In the genomic region with DNA sequence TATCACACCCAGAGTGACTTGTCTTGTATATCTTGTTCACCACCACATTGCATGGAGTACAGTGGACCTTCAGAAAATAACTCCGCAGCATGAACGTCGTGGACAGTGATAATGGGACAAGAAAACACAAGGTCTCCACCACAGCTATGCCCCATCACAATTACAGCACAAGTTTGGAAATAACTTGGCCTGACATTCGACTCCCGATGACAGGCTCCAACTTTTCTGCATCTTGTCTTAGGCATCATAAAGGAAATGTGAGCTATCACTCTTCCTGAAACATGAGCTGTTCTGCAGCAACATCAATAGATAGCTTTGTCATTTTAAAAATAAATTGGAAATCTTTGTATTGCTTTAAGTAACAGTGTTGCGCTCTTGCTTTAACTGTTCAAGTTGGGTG, we compare ENCODE assay signal across 34 cellular contexts. TPM values are rescaled to one million over a fixed set of nuclear protein-coding genes. Genes with fewer than 3 reads are reported as not detected.
A peak's percentile ranks its signal among the peaks of the same experiment; 100 is the strongest.
DNase-seq lines count a peak whose midpoint lies in the region; ATAC-seq and TF ChIP-seq lines count a peak whose summit lies in the region.
"Had no signal": no experiment of that assay in that cellular context is flagged by ENCODE, and none has a peak within 500 bp of the region (broad histone marks: within the 10 kb centered on the region; RNA-seq: fewer than 3 reads in every experiment).

No MANE protein-coding gene starts in this region.

- peak overlapping the region in 1 of 2 donors; percentile 95 for H3K4me3 Mint-ChIP-seq in activated T-cell treated with anti-CD3 and anti-CD28 coated beads, Interleukin-2, amount 50 U/mL, for 72 hours
- peak overlapping the region; percentile 22 for H3K4me3 Mint-ChIP-seq in activated T-helper 1 cell treated with anti-CD3 and anti-CD28 coated beads, Interleukin-12 subunit alpha, Interleukin-12 subunit beta, Interleukin-2, Interleukin-4 antibody, amounts not matched to agents 30 ng/mL and 10 ng/mL and 1 ng/mL, durations not matched to agents 14 hours and 24 hours and 36 hours
- H3K4me3 Mint-ChIP-seq in naive thymus-derived CD8-positive, alpha-beta T cell: peak overlapping the region in 4 of 10 donors; percentile 81 to 96 (median 91)

- H3K4me2 ChIP-seq in DOHH2 (ENCODE audit: low read length): peak overlapping the region; percentile 68; the same call in 1 of the 2 replicates

- TF ChIP-seq CTCF in DOHH2 (IDR thresholded peaks at IDR 0.05; ENCODE audit: low read depth, low read length, poor library complexity, severe bottlenecking): no peak

- no peak overlapping the region for H3K27ac ChIP-seq in DOHH2 (ENCODE audit: low read depth, low read length)
- H3K27ac ChIP-seq: adrenal gland, BLaER1, heart left ventricle, Peyer's patch, psoas muscle, sigmoid colon, transverse colon had no signal

- no peaks in the 10 kb centered on the region for H3K27me3 ChIP-seq in DOHH2 (ENCODE audit: control insufficient read depth, low read length)
- H3K27me3 ChIP-seq: adrenal gland, BLaER1, heart left ventricle, Peyer's patch, sigmoid colon, transverse colon had no signal

- H3K36me3 ChIP-seq in DOHH2 (ENCODE audit: control insufficient read depth, low read length): peaks cover 74% of the 10 kb centered on the region
- H3K36me3 ChIP-seq: Peyer's patch had no signal

- H3K9me2 ChIP-seq in DOHH2 (replicated peaks; ENCODE audit: control insufficient read depth, low read length): no peaks in the 10 kb centered on the region

- peaks cover 19% of the 10 kb centered on the region; the same call in 1 of the 2 replicates for H4K20me1 ChIP-seq in DOHH2 (ENCODE audit: control insufficient read depth, insufficient read depth, low read depth, low read length)

- peaks cover 19 to 34% of the 10 kb centered on the region in 2 donors for H3K36me3 Mint-ChIP-seq in activated T-cell treated with anti-CD3 and anti-CD28 coated beads, Interleukin-2, amount 50 U/mL, for 72 hours (ENCODE audit: insufficient read depth in 2 of 2)
- peaks cover 47% of the 10 kb centered on the region for H3K36me3 Mint-ChIP-seq in activated T-helper 1 cell treated with anti-CD3 and anti-CD28 coated beads, Interleukin-12 subunit alpha, Interleukin-12 subunit beta, Interleukin-2, Interleukin-4 antibody, amounts not matched to agents 30 ng/mL and 10 ng/mL and 1 ng/mL, durations not matched to agents 14 hours and 24 hours and 36 hours (ENCODE audit: low read depth)
- peaks cover 0 to 55% (median 15%) of the 10 kb centered on the region in 3 donors for H3K36me3 Mint-ChIP-seq in naive thymus-derived CD8-positive, alpha-beta T cell

- H3K4me1 ChIP-seq in DOHH2 (ENCODE audit: control insufficient read depth, low read length): peaks cover 29% of the 10 kb centered on the region

- CTCF ChIA-PET in HEK293T (lab: Yijun Ruan, JAX): no interaction called here

- peak overlapping the region; percentile 84 for H3K27ac Mint-ChIP-seq in activated T-cell treated with anti-CD3 and anti-CD28 coated beads, Interleukin-2, amount 50 U/mL, for 72 hours
- H3K27ac Mint-ChIP-seq in activated T-helper 1 cell treated with anti-CD3 and anti-CD28 coated beads, Interleukin-12 subunit alpha, Interleukin-12 subunit beta, Interleukin-2, Interleukin-4 antibody, amounts not matched to agents 30 ng/mL and 10 ng/mL and 1 ng/mL, durations not matched to agents 14 hours and 24 hours and 36 hours: no peak overlapping the region
- H3K27ac Mint-ChIP-seq in naive thymus-derived CD8-positive, alpha-beta T cell: peak overlapping the region in 7 of 10 donors; percentile 61 to 97 (median 84)
- H3K27ac Mint-ChIP-seq: mesothelial cell of epicardium had no signal

- H3K4me3 ChIP-seq in DOHH2 (ENCODE audit: low read length): no peak overlapping the region
- H3K4me3 ChIP-seq: adrenal gland, BLaER1, heart left ventricle, Peyer's patch, psoas muscle, sigmoid colon, transverse colon had no signal

- H3F3A ChIP-seq in DOHH2 (ENCODE audit: control insufficient read depth, insufficient read depth): no peaks in the 10 kb centered on the region

- no peak for ATAC-seq in activated T-cell treated with anti-CD3 and anti-CD28 coated beads, Interleukin-2, amount 50 U/mL, for 72 hours (replicated peaks in 1 of 2)
- ATAC-seq in naive thymus-derived CD8-positive, alpha-beta T cell: no peak
- ATAC-seq in GM18511 (IDR thresholded peaks at IDR 0.05; ENCODE audit: unreplicated experiment) (no peak), HG03521 (IDR thresholded peaks at IDR 0.05; ENCODE audit: unreplicated experiment) (no peak)
- ATAC-seq: esophagus mucosa, HCT116, heart left ventricle, psoas muscle had no signal

- no peaks in the 10 kb centered on the region for H3K27me3 Mint-ChIP-seq in activated T-cell treated with anti-CD3 and anti-CD28 coated beads, Interleukin-2, amount 50 U/mL, for 72 hours (ENCODE audit: low read depth)
- H3K27me3 Mint-ChIP-seq in activated T-helper 1 cell treated with anti-CD3 and anti-CD28 coated beads, Interleukin-12 subunit alpha, Interleukin-12 subunit beta, Interleukin-2, Interleukin-4 antibody, amounts not matched to agents 30 ng/mL and 10 ng/mL and 1 ng/mL, durations not matched to agents 14 hours and 24 hours and 36 hours (ENCODE audit: insufficient read depth): peaks cover 2% of the 10 kb centered on the region
- no peaks in the 10 kb centered on the region for H3K27me3 Mint-ChIP-seq in naive thymus-derived CD8-positive, alpha-beta T cell
- H3K27me3 Mint-ChIP-seq: naive B cell had no signal

- DNase-seq in activated T-cell treated with anti-CD3 and anti-CD28 coated beads, Interleukin-2, amount 50 U/mL, for 72 hours: no peak
- DNase-seq in activated T-cell treated with anti-CD3 and anti-CD28 coated beads, Interleukin-2, amount 50 U/mL, for 48 hours: no peak
- DNase-seq in activated T-helper 1 cell treated with anti-CD3 and anti-CD28 coated beads, Interleukin-12 subunit alpha, Interleukin-12 subunit beta, Interleukin-2, Interleukin-4 antibody, amounts not matched to agents 30 ng/mL and 10 ng/mL and 1 ng/mL, durations not matched to agents 14 hours and 24 hours and 36 hours (ENCODE audit: low spot score): no peak
- no peak for DNase-seq in naive thymus-derived CD8-positive, alpha-beta T cell
- no peak for DNase-seq in HEK293T (ENCODE audit: extremely low spot score)
- DNase-seq: activated CD4-positive, alpha-beta T cell treated with anti-CD3 and anti-CD28 coated beads, Interleukin-2, amount 50 U/mL, for 48 hours; activated CD8-positive, alpha-beta memory T cell treated with anti-CD3 and anti-CD28 coated beads, Interleukin-2, amount 50 U/mL, for 4 hours; activated gamma-delta T cell treated with Interleukin-2 at 50 U/mL for 16 hours; adrenal gland; cerebellar nuclear complex; dermis blood vessel endothelial cell; DMS79; foreskin melanocyte; GF-D8; heart left ventricle; kidney glomerular epithelial cell; naive B cell; NCI-H1092 treated with DMSO at 0.1 percent for 48 hours; NCI-H187; NCI-H82; occipital lobe; Peyer's patch; psoas muscle; SIG-M5; sigmoid colon; stimulated activated CD4-positive, alpha-beta T cell treated with anti-CD3 and anti-CD28 coated beads, Interleukin-4, amount 100 ng/mL, for 24 hours; transverse colon had no signal

- peaks cover 72% of the 10 kb centered on the region for H3K4me1 Mint-ChIP-seq in activated T-cell treated with anti-CD3 and anti-CD28 coated beads, Interleukin-2, amount 50 U/mL, for 72 hours (ENCODE audit: low read depth)
- H3K4me1 Mint-ChIP-seq in activated T-helper 1 cell treated with anti-CD3 and anti-CD28 coated beads, Interleukin-12 subunit alpha, Interleukin-12 subunit beta, Interleukin-2, Interleukin-4 antibody, amounts not matched to agents 30 ng/mL and 10 ng/mL and 1 ng/mL, durations not matched to agents 14 hours and 24 hours and 36 hours (ENCODE audit: low read depth): peaks cover 48% of the 10 kb centered on the region
- H3K4me1 Mint-ChIP-seq in naive thymus-derived CD8-positive, alpha-beta T cell: peaks cover 28 to 70% (median 66%) of the 10 kb centered on the region in 4 donors

- intact Hi-C loops in activated T-helper 1 cell treated with anti-CD3 and anti-CD28 coated beads, Interleukin-12 subunit alpha, Interleukin-12 subunit beta, Interleukin-2, Interleukin-4 antibody, amounts not matched to agents 30 ng/mL and 10 ng/mL and 1 ng/mL, durations not matched to agents 14 hours and 24 hours and 36 hours (cut with micrococcal nuclease): loop anchor here (5.0 kb wide), 2 partner anchors 115 to 205 kb away; a partner anchor contains a TSS

- H3K9me3 ChIP-seq in DOHH2 (ENCODE audit: control insufficient read depth, insufficient read depth, low read length): no peaks in the 10 kb centered on the region
- H3K9me3 ChIP-seq: adrenal gland, Peyer's patch, psoas muscle, sigmoid colon, transverse colon had no signal

- H3K9me3 Mint-ChIP-seq in activated T-cell treated with anti-CD3 and anti-CD28 coated beads, Interleukin-2, amount 50 U/mL, for 72 hours: peaks cover 2% of the 10 kb centered on the region in 2 donors
- peaks cover 8% of the 10 kb centered on the region for H3K9me3 Mint-ChIP-seq in activated T-helper 1 cell treated with anti-CD3 and anti-CD28 coated beads, Interleukin-12 subunit alpha, Interleukin-12 subunit beta, Interleukin-2, Interleukin-4 antibody, amounts not matched to agents 30 ng/mL and 10 ng/mL and 1 ng/mL, durations not matched to agents 14 hours and 24 hours and 36 hours
- no peaks in the 10 kb centered on the region for H3K9me3 Mint-ChIP-seq in naive thymus-derived CD8-positive, alpha-beta T cell
- H3K9me3 Mint-ChIP-seq: naive B cell had no signal

- peaks cover 87% of the 10 kb centered on the region for H3K79me2 ChIP-seq in DOHH2 (ENCODE audit: control insufficient read depth, low read length)

- POLR2A ChIA-PET in naive thymus-derived CD8-positive, alpha-beta T cell (lab: Charles Lee): no interaction called here
- POLR2A ChIA-PET in HEK293T (lab: Yijun Ruan, JAX): interaction anchor here (0.7 kb wide), 1 partner anchor 127 kb away, joined by 3 read pairs; a partner anchor contains a TSS

RNA-seq across cellular contexts. Expression of a gene that starts 2.9 kb away (rescaled TPM):
- 10 to 100 TPM; 52.6 to 62.0 TPM for total RNA-seq in activated T-cell treated with anti-CD3 and anti-CD28 coated beads, Interleukin-2, amount 50 U/mL, for 72 hours
- 76.8 and 77.8 TPM in 2 replicates for total RNA-seq in activated T-helper 1 cell treated with anti-CD3 and anti-CD28 coated beads, Interleukin-12 subunit alpha, Interleukin-12 subunit beta, Interleukin-2, Interleukin-4 antibody, amounts not matched to agents 30 ng/mL and 10 ng/mL and 1 ng/mL, durations not matched to agents 14 hours and 24 hours and 36 hours
- 10 to 100 TPM; 39.6 to 39.9 TPM for total RNA-seq in naive thymus-derived CD8-positive, alpha-beta T cell
- polyA plus RNA-seq in naive thymus-derived CD8-positive, alpha-beta T cell: 10 to 100 TPM; 29.0 to 48.4 (median 36.1) TPM

RNA-seq across cellular contexts. Expression of a gene that starts 3.0 kb away (rescaled TPM):
- total RNA-seq in activated T-cell treated with anti-CD3 and anti-CD28 coated beads, Interleukin-2, amount 50 U/mL, for 72 hours: 1 to 10 TPM; 1.3 to 1.9 TPM
- 1.2 TPM in 2 replicates for total RNA-seq in activated T-helper 1 cell treated with anti-CD3 and anti-CD28 coated beads, Interleukin-12 subunit alpha, Interleukin-12 subunit beta, Interleukin-2, Interleukin-4 antibody, amounts not matched to agents 30 ng/mL and 10 ng/mL and 1 ng/mL, durations not matched to agents 14 hours and 24 hours and 36 hours
- under 1 TPM; 0.66 to 0.68 TPM for total RNA-seq in naive thymus-derived CD8-positive, alpha-beta T cell
- polyA plus RNA-seq in naive thymus-derived CD8-positive, alpha-beta T cell: under 1 TPM; 0.22 to 0.64 (median 0.29) TPM

RNA-seq across cellular contexts. Expression of a gene that starts 56.6 kb away (rescaled TPM):
- 10 to 100 TPM; 87.9 to 99.5 TPM for total RNA-seq in activated T-cell treated with anti-CD3 and anti-CD28 coated beads, Interleukin-2, amount 50 U/mL, for 72 hours
- 123 and 135 TPM in 2 replicates for total RNA-seq in activated T-helper 1 cell treated with anti-CD3 and anti-CD28 coated beads, Interleukin-12 subunit alpha, Interleukin-12 subunit beta, Interleukin-2, Interleukin-4 antibody, amounts not matched to agents 30 ng/mL and 10 ng/mL and 1 ng/mL, durations not matched to agents 14 hours and 24 hours and 36 hours
- 10 to 100 TPM; 56.3 to 60.6 TPM for total RNA-seq in naive thymus-derived CD8-positive, alpha-beta T cell
- polyA plus RNA-seq in naive thymus-derived CD8-positive, alpha-beta T cell: 10 to 100 TPM; 27.1 to 36.0 (median 29.6) TPM
